ENCODE assay signal across 20 cellular contexts in the genomic region with DNA sequence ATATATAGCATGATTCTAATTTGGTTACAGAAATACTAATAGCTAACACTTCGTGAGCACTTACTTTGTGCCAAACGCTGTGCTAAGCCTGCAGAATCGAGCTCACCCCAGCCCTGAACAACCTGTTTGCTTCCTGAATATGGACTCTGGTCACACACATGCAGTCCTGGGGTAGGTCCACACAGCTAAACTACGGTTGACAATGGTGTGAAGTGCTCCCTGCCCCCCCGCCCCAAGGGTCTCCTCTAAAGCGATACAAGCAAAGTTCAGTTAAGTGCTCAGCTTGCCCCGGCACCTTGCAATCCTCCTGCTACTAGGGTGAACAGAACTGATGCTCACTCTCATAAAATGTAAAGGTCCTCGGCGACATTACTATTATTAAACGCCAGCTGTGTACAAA. TPM values are rescaled to one million over a fixed set of nuclear protein-coding genes. Genes with fewer than 3 reads are reported as not detected.
"Had no signal": no experiment of that assay in that cellular context is flagged by ENCODE, and none has a peak within 500 bp of the region (broad histone marks: within the 10 kb centered on the region; RNA-seq: fewer than 3 reads in every experiment).

No MANE protein-coding gene starts in this region.

- H3K4me3 Mint-ChIP-seq: endodermal cell had no signal

- DNase-seq: body of pancreas; endodermal cell; erythroblast; left ventricle myocardium superior; mesendoderm; sigmoid colon; stimulated activated CD4-positive, alpha-beta T cell treated with anti-CD3 and anti-CD28 coated beads, Interleukin-12 subunit alpha, Interleukin-12 subunit beta, amount 100 ng/mL, for 4 hours; stomach had no signal

- H3K36me3 ChIP-seq: sigmoid colon, stomach, thoracic aorta had no signal

- H3K27me3 ChIP-seq: body of pancreas, hepatocyte had no signal

- H3K4me1 ChIP-seq: body of pancreas, sigmoid colon, stomach had no signal

- ATAC-seq: activated CD4-positive, CD25-positive, alpha-beta regulatory T cell treated with anti-CD3 and anti-CD28 coated beads, Interleukin-2, amount 50 U/mL, for 24 hours; body of pancreas; left ventricle myocardium superior; Right ventricle myocardium inferior had no signal

- H3K27ac Mint-ChIP-seq: endodermal cell had no signal

- H3K4me3 ChIP-seq: body of pancreas, hepatocyte, sigmoid colon, SK-N-MC, stomach, thoracic aorta had no signal

- H3K27ac ChIP-seq: body of pancreas, hepatocyte, sigmoid colon, SK-N-MC, stomach, thoracic aorta had no signal

- H3K9me3 ChIP-seq: body of pancreas, sigmoid colon, stomach, thoracic aorta had no signal

RNA-seq across cellular contexts. Expression of a gene that starts 0.9 kb away (rescaled TPM):
- total RNA-seq: body of pancreas, dermis microvascular lymphatic vessel endothelial cell, left ventricle myocardium superior, osteoblast, pulmonary artery endothelial cell, Right ventricle myocardium inferior, sigmoid colon, stomach, thoracic aorta, urinary bladder had no signal
- polyA plus RNA-seq: hepatocyte, neural cell had no signal

RNA-seq across cellular contexts. Expression of a gene that starts 30.5 kb away (rescaled TPM):
- total RNA-seq: kidney epithelial cell, osteoblast, pulmonary artery endothelial cell, Right ventricle myocardium inferior had no signal
- polyA plus RNA-seq: neural cell had no signal

RNA-seq across cellular contexts. Expression of a gene that starts 39.8 kb away (rescaled TPM):
- total RNA-seq: body of pancreas; dermis microvascular lymphatic vessel endothelial cell; endodermal cell; hepatocyte; kidney epithelial cell; left ventricle myocardium superior; osteoblast; pulmonary artery endothelial cell; Right ventricle myocardium inferior; sigmoid colon; stomach; T-helper 2 cell treated with Interferon-gamma antibody and Interleukin-4, amounts not matched to agents 100 ng/mL and 5 ng/mL, for 36 hours; thoracic aorta; urinary bladder had no signal
- polyA plus RNA-seq: hepatocyte, neural cell, sigmoid colon, stomach, urinary bladder had no signal
